Comparison of ENCODE assay signal across 9 cellular contexts in the genomic region with DNA sequence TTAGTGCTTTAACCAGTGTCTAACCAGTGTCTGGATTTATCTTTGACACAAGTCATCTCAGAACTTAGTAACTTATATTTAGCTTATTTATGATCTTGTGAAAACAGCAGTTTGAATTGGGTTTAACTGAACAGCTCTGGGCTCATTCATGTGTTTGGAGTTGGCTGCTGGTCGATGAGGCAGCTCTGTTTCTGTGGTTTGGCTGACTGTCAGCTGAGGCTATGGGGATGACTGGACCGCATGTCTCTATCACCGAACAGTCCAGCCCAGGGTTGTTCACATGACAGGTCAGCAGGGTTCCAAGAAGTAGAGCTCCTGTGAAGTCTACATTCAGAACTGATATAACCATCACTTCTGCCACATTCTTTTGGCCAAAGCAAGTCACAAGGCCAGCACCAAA. TPM values are rescaled to one million over a fixed set of nuclear protein-coding genes. Genes with fewer than 3 reads are reported as not detected.
DNase-seq lines count a peak whose midpoint lies in the region; ATAC-seq, FAIRE-seq and TF ChIP-seq lines count a peak whose summit lies in the region.
"Had no signal": no experiment of that assay in that cellular context is flagged by ENCODE, and none has a peak within 500 bp of the region (broad histone marks: within the 10 kb centered on the region; RNA-seq: fewer than 3 reads in every experiment).

No MANE protein-coding gene starts in this region.

- DNase-seq in H54 (ENCODE audit: insufficient read length, low spot score) (peak; percentile 75), M059J (ENCODE audit: low read depth) (peak; percentile 97), fibroblast of the conjunctiva (ENCODE audit: low read depth) (peak; percentile 84), DMS53 (lab: John Stamatoyannopoulos, UW) (no peak), UCSD-AML1 (lab: John Stamatoyannopoulos, UW; ENCODE audit: unreplicated experiment) (no peak), H7 (no peak)
- DNase-seq in activated naive CD4-positive, alpha-beta T cell treated with Interleukin-2 at 50 U/mL for 16 hours, result no peak

- H3K4me3 ChIP-seq in H7 (ENCODE audit: insufficient read depth, low read depth, low read length), result no peak overlapping the region

- no peaks in the 10 kb centered on the region for H3K36me3 ChIP-seq in H7 (replicated peaks; ENCODE audit: control insufficient read depth, insufficient read depth, low read length)

- ATAC-seq in GM18508 (IDR thresholded peaks at IDR 0.05; ENCODE audit: insufficient read depth, unreplicated experiment), result peak; percentile 93

- no peak for TF ChIP-seq POLR2A in H54 (IDR thresholded peaks at IDR 0.05; ENCODE audit: low read depth, low read length)

- peak; percentile 97 for FAIRE-seq in H54 (lab: Jason Lieb, UNC)
- FAIRE-seq: endometrium had no signal

- H3K27me3 ChIP-seq in H7 (ENCODE audit: control insufficient read depth, insufficient read depth, low read length), result no peaks in the 10 kb centered on the region

RNA-seq across cellular contexts. Expression of a gene that starts 29.1 kb away (rescaled TPM):
- 10.9 and 18.4 TPM in 2 replicates for total RNA-seq in M059J (2014; rRNA removed; shearing (Covaris generic))
- total RNA-seq in H7 (2014; rRNA removed; shearing (Covaris generic)), result 16.5 and 17.2 TPM in 2 replicates

Comparison
In these comparisons a context has a peak if more than half of its experiments do, and no peak if none do; other contexts are left out.
1. DNase-seq: peak in H54 (single experiment), M059J (single experiment) and fibroblast of the conjunctiva (single experiment); none in DMS53 (single experiment), UCSD-AML1 (single experiment), H7 (single experiment) and activated naive CD4-positive, alpha-beta T cell treated with Interleukin-2 at 50 U/mL for 16 hours (single experiment).